Comparison of ENCODE assay signal across 21 cellular contexts in genomic region chr6:80433666-80434025, GRCh38.
DNase-seq lines count a peak whose midpoint lies in the region; ATAC-seq, FAIRE-seq and TF ChIP-seq lines count a peak whose summit lies in the region.
"Had no signal": no experiment of that assay in that cellular context is flagged by ENCODE, and none has a peak within 500 bp of the region (broad histone marks: within the 10 kb centered on the region; RNA-seq: fewer than 3 reads in every experiment).

No MANE protein-coding gene starts in this region.

- intact Hi-C loops in HepG2 (cut with micrococcal nuclease; ENCODE audit: unreplicated experiment): no loop called here
- intact Hi-C loops in right lobe of liver (cut with DNase I): no loop called here

- H3K9ac ChIP-seq in HepG2 (ENCODE audit: insufficient read depth, low read depth, low read length) (no peak overlapping the region), fibroblast of lung (ENCODE audit: insufficient read depth, low read length) (no peak overlapping the region)

- H4K20me1 ChIP-seq in HepG2 (ENCODE audit: insufficient read depth, low read length) (no peaks in the 10 kb centered on the region), fibroblast of lung (ENCODE audit: control insufficient read depth, extremely low read depth, insufficient read depth, low read length) (no peaks in the 10 kb centered on the region)

- TF ChIP-seq EP300 in HepG2 (IDR thresholded peaks at IDR 0.05; ENCODE audit: low read depth in 2 of 2, low read length in 2 of 2) (no peak), HepG2 (CRISPR knock-in tag; IDR thresholded peaks at IDR 0.05; ENCODE audit: borderline replicate concordance) (no peak)

- TF ChIP-seq CTCF in HepG2 (CRISPR knock-in tag; IDR thresholded peaks at IDR 0.05) (no peak), right lobe of liver (IDR thresholded peaks at IDR 0.05) (no peak), fibroblast of lung (conservative IDR thresholded peaks at IDR 0.05 in 1 of 2, IDR thresholded peaks at IDR 0.05 in 1 of 2; ENCODE audit: low read depth in 1 of 2, low read length in 2 of 2) (no peak), type B pancreatic cell (conservative IDR thresholded peaks at IDR 0.05) (no peak)

- FAIRE-seq in HepG2 (lab: Jason Lieb, UNC): no peak

- H3K9me3 Mint-ChIP-seq in type B pancreatic cell: no peaks in the 10 kb centered on the region

- H3K27ac ChIP-seq in HepG2 (ENCODE audit: extremely low read length, insufficient read depth, low read length) (no peak overlapping the region), right lobe of liver (no peak overlapping the region), fibroblast of lung (ENCODE audit: insufficient read depth, low read length) (no peak overlapping the region)

- H3K9me3 ChIP-seq in HepG2 (ENCODE audit: low read length) (no peaks in the 10 kb centered on the region), right lobe of liver (no peaks in the 10 kb centered on the region), fibroblast of lung (ENCODE audit: control insufficient read depth, insufficient read depth, low read depth, low read length) (no peaks in the 10 kb centered on the region), neuron (ENCODE audit: low read length) (no peaks in the 10 kb centered on the region)
- H3K9me3 ChIP-seq: BE2C had no signal

- H3K79me2 ChIP-seq in HepG2 (ENCODE audit: insufficient read depth, low read length): no peaks in the 10 kb centered on the region
- no peaks in the 10 kb centered on the region for H3K79me2 ChIP-seq in fibroblast of lung (ENCODE audit: control insufficient read depth, insufficient read depth, low read length)

- peaks cover 4% of the 10 kb centered on the region for H3K4me1 Mint-ChIP-seq in type B pancreatic cell (ENCODE audit: unreplicated experiment)
- H3K4me1 Mint-ChIP-seq: CD4-positive, CD25-positive, alpha-beta regulatory T cell; IgD-negative memory B cell had no signal

- TF ChIP-seq POLR2A in HepG2 (IDR thresholded peaks at IDR 0.05; ENCODE audit: insufficient read depth in 1 of 2, low read depth in 2 of 2, low read length in 2 of 2) (no peak), right lobe of liver (IDR thresholded peaks at IDR 0.05) (no peak)

- H2AFZ ChIP-seq in HepG2 (ENCODE audit: low read length): no peak overlapping the region
- H2AFZ ChIP-seq in fibroblast of lung (ENCODE audit: low read length): peak overlapping the region; percentile 8
- H2AFZ ChIP-seq in neuron (ENCODE audit: low read depth, low read length): peak overlapping the region; percentile 5

- no peaks in the 10 kb centered on the region for H3K36me3 Mint-ChIP-seq in type B pancreatic cell
- H3K36me3 Mint-ChIP-seq: CD4-positive, CD25-positive, alpha-beta regulatory T cell; IgD-negative memory B cell had no signal

- H3K27ac Mint-ChIP-seq in type B pancreatic cell: no peak overlapping the region
- H3K27ac Mint-ChIP-seq: CD4-positive, CD25-positive, alpha-beta regulatory T cell; IgD-negative memory B cell had no signal

- H3K36me3 ChIP-seq in HepG2 (replicated peaks in 1 of 2; ENCODE audit: control insufficient read depth in 1 of 2, insufficient read depth in 2 of 2, low read length in 2 of 2) (no peaks in the 10 kb centered on the region), right lobe of liver (no peaks in the 10 kb centered on the region), fibroblast of lung (ENCODE audit: control insufficient read depth, insufficient read depth, low read length) (no peaks in the 10 kb centered on the region), neuron (ENCODE audit: insufficient read depth, low read length) (no peaks in the 10 kb centered on the region)
- H3K36me3 ChIP-seq: BE2C had no signal

- ATAC-seq in HepG2: no peak
- ATAC-seq in right lobe of liver: no peak
- no peak for ATAC-seq in GM19467 (IDR thresholded peaks at IDR 0.05; ENCODE audit: unreplicated experiment)
- ATAC-seq in GM18868 (IDR thresholded peaks at IDR 0.05; ENCODE audit: unreplicated experiment): no peak
- ATAC-seq in HG03378 (IDR thresholded peaks at IDR 0.05; ENCODE audit: unreplicated experiment): no peak

- H3K4me1 ChIP-seq in HepG2 (ENCODE audit: insufficient read depth, low read length): peaks cover 14% of the 10 kb centered on the region
- H3K4me1 ChIP-seq in right lobe of liver: no peaks in the 10 kb centered on the region
- no peaks in the 10 kb centered on the region for H3K4me1 ChIP-seq in fibroblast of lung (ENCODE audit: control insufficient read depth, extremely low read depth, insufficient read depth, low read length)
- peaks cover 16% of the 10 kb centered on the region for H3K4me1 ChIP-seq in neuron (ENCODE audit: insufficient read depth, low read length)
- H3K4me1 ChIP-seq: BE2C had no signal

- H3K4me3 ChIP-seq in HepG2 (replicated peaks in 1 of 3; ENCODE audit: insufficient read depth in 1 of 3, low read depth in 2 of 3, low read length in 3 of 3) (peak overlapping the region in 1 of 3 experiments; percentile 16; a peak in 1 of 6 replicates), right lobe of liver (no peak overlapping the region), fibroblast of lung (replicated peaks in 1 of 4; ENCODE audit: control extremely low read depth in 1 of 4, insufficient read depth in 1 of 4, low read depth in 3 of 4, low read length in 4 of 4) (no peak overlapping the region), neuron (ENCODE audit: low read length) (no peak overlapping the region)

- H3K4me2 ChIP-seq in HepG2 (ENCODE audit: low read depth, low read length) (peak overlapping the region; percentile 53), fibroblast of lung (ENCODE audit: extremely low read depth, insufficient read depth, low read length) (no peak overlapping the region)

- H3K27me3 ChIP-seq in HepG2 (ENCODE audit: control insufficient read depth in 1 of 2, insufficient read depth in 2 of 2, low read length in 2 of 2) (no peaks in the 10 kb centered on the region), right lobe of liver (no peaks in the 10 kb centered on the region), fibroblast of lung (ENCODE audit: control insufficient read depth, insufficient read depth, low read length) (no peaks in the 10 kb centered on the region), neuron (ENCODE audit: insufficient read depth, low read length) (no peaks in the 10 kb centered on the region)
- H3K27me3 ChIP-seq: BE2C had no signal

- CTCF ChIA-PET in HepG2 (lab: Yijun Ruan, JAX; ENCODE audit: low intra/inter-chr PET ratio, low total read pairs): no interaction called here

- 22% methylated on average over 2 of the region's 2 CpGs for WGBS in HepG2 (ENCODE audit: low lambda C conversion rate)
- WGBS in right lobe of liver (ENCODE audit: insufficient coverage, low coverage, low lambda C conversion rate, missing lambda C conversion rate): 80% methylated on average over 2 of the region's 2 CpGs

- no peak overlapping the region for H3K4me3 Mint-ChIP-seq in type B pancreatic cell
- H3K4me3 Mint-ChIP-seq: CD4-positive, CD25-positive, alpha-beta regulatory T cell; IgD-negative memory B cell had no signal

- DNase-seq in HepG2 (ENCODE audit: low spot score) (no peak), right lobe of liver (no peak), fibroblast of lung (ENCODE audit: low read depth in 2 of 2) (peak in 1 of 2 donors; percentile 36), type B pancreatic cell (ENCODE audit: extremely low spot score, unreplicated experiment) (no peak)
- DNase-seq: 8988T; BE2C; CD4-positive, CD25-positive, alpha-beta regulatory T cell; COR-L47; DMS 273 treated with DMSO at 0.1 percent for 48 hours; DND-41; Karpas-422; NCI-H1930; NCI-H226; NCI-H524 treated with DMSO at 0.1 percent for 48 hours; RPMI8226; SHP77 treated with DMSO at 0.1 percent for 48 hours had no signal

- POLR2A ChIA-PET in HepG2 (lab: Yijun Ruan, JAX): no interaction called here

- H3K27me3 Mint-ChIP-seq in type B pancreatic cell: no peaks in the 10 kb centered on the region
- H3K27me3 Mint-ChIP-seq: CD4-positive, CD25-positive, alpha-beta regulatory T cell; IgD-negative memory B cell had no signal

- no TSS peak for BruUV-seq in HepG2 (replicated peaks; lab: Mats Ljungman, UMichigan)

- no peak for TF ChIP-seq RAD21 in HepG2 (CRISPR knock-in tag; IDR thresholded peaks at IDR 0.05)

- in situ Hi-C loops in HepG2 (cut with HindIII; ENCODE audit: extremely low pct_ligation_motif_present, low pct_unique_long_range_greater_than_20kb): no loop called here

TF ChIP-seq in HepG2, 621 proteins besides CTCF, POLR2A, EP300 and RAD21 (continues in another document):
- no peak for TF ChIP-seq FOXO1 (CRISPR knock-in tag; IDR thresholded peaks at IDR 0.05)
- no peak for TF ChIP-seq BRF2 (CRISPR knock-in tag; IDR thresholded peaks at IDR 0.05)
- TF ChIP-seq ELF1 (CRISPR knock-in tag; IDR thresholded peaks at IDR 0.05): no peak
- no peak for TF ChIP-seq CCDC6 (CRISPR knock-in tag; IDR thresholded peaks at IDR 0.05)
- no peak for TF ChIP-seq MIXL1 (CRISPR knock-in tag; IDR thresholded peaks at IDR 0.05)
- TF ChIP-seq BORCS8-MEF2B (CRISPR knock-in tag; IDR thresholded peaks at IDR 0.05): no peak
- TF ChIP-seq TEF (CRISPR knock-in tag; IDR thresholded peaks at IDR 0.05): no peak
- no peak for TF ChIP-seq ZFP91 (CRISPR knock-in tag; IDR thresholded peaks at IDR 0.05; ENCODE audit: borderline replicate concordance)
